In genomic region chr10:100327007-100327700, GRCh38 we compare ENCODE assay signal across 8 cellular contexts. TPM values are rescaled to one million over a fixed set of nuclear protein-coding genes. Genes with fewer than 3 reads are reported as not detected.
DNase-seq lines count a peak whose midpoint lies in the region; ATAC-seq, FAIRE-seq and TF ChIP-seq lines count a peak whose summit lies in the region.

No MANE protein-coding gene starts in this region.

- H3K4me3 Mint-ChIP-seq in activated CD4-positive, alpha-beta T cell treated with anti-CD3 and anti-CD28 coated beads, Interleukin-2, amount 10 ng/mL, durations not matched to agents 24 days and 14 days: peak overlapping the region; percentile 55
- peak overlapping the region; percentile 7 for H3K4me3 Mint-ChIP-seq in activated T-helper 17 cell treated with anti-CD3 and anti-CD28 coated beads, Interleukin-2, amount 50 U/mL, for 72 hours

- H3K9me3 Mint-ChIP-seq in activated CD4-positive, alpha-beta T cell treated with anti-CD3 and anti-CD28 coated beads, Interleukin-2, amount 10 ng/mL, durations not matched to agents 24 days and 14 days: no peaks in the 10 kb centered on the region
- no peaks in the 10 kb centered on the region for H3K9me3 Mint-ChIP-seq in activated T-helper 17 cell treated with anti-CD3 and anti-CD28 coated beads, Interleukin-2, amount 50 U/mL, for 72 hours

- peaks cover 15% of the 10 kb centered on the region for H3K4me1 Mint-ChIP-seq in activated CD4-positive, alpha-beta T cell treated with anti-CD3 and anti-CD28 coated beads, Interleukin-2, amount 10 ng/mL, durations not matched to agents 24 days and 14 days
- H3K4me1 Mint-ChIP-seq in activated T-helper 17 cell treated with anti-CD3 and anti-CD28 coated beads, Interleukin-2, amount 50 U/mL, for 72 hours: no peaks in the 10 kb centered on the region

- intact Hi-C loops in activated CD4-positive, alpha-beta T cell treated with anti-CD3 and anti-CD28 coated beads, Interleukin-2, amount 10 ng/mL, durations not matched to agents 24 days and 14 days (cut with micrococcal nuclease): no loop called here

- in situ Hi-C loops in KBM-7 (cut with MboI; ENCODE audit: low pct_unique_long_range_greater_than_20kb, low sequenced_read_pairs): loop anchor here (25.0 kb wide), 1 partner anchor 185 kb away; the partner anchor contains the start of gene SEC31B

- no peaks in the 10 kb centered on the region for H3K36me3 Mint-ChIP-seq in activated CD4-positive, alpha-beta T cell treated with anti-CD3 and anti-CD28 coated beads, Interleukin-2, amount 10 ng/mL, durations not matched to agents 24 days and 14 days (ENCODE audit: low read depth)
- H3K36me3 Mint-ChIP-seq in activated T-helper 17 cell treated with anti-CD3 and anti-CD28 coated beads, Interleukin-2, amount 50 U/mL, for 72 hours (ENCODE audit: low read depth): no peaks in the 10 kb centered on the region

- peak; percentile 95 for ATAC-seq in GM21717 (IDR thresholded peaks at IDR 0.05; ENCODE audit: unreplicated experiment)
- peak; percentile 92 for ATAC-seq in activated T-helper 17 cell treated with anti-CD3 and anti-CD28 coated beads, Interleukin-2, amount 50 U/mL, for 72 hours (replicated peaks)
- peak; percentile 93 for ATAC-seq in stimulated activated naive CD8-positive, alpha-beta T cell treated with anti-CD3 and anti-CD28 coated beads, Interleukin-15, Interleukin-2, amounts not matched to agents 100 U/mL and 50 U/mL, for 24 hours

- peak overlapping the region; percentile 84 for H3K27ac Mint-ChIP-seq in activated CD4-positive, alpha-beta T cell treated with anti-CD3 and anti-CD28 coated beads, Interleukin-2, amount 10 ng/mL, durations not matched to agents 24 days and 14 days
- H3K27ac Mint-ChIP-seq in activated T-helper 17 cell treated with anti-CD3 and anti-CD28 coated beads, Interleukin-2, amount 50 U/mL, for 72 hours: peak overlapping the region; percentile 46

- DNase-seq in activated CD4-positive, alpha-beta T cell treated with anti-CD3 and anti-CD28 coated beads, Interleukin-2, amount 10 ng/mL, durations not matched to agents 24 days and 14 days: peak; percentile 86
- DNase-seq in activated CD4-positive, alpha-beta T cell treated with anti-CD3 and anti-CD28 coated beads, Interleukin-2, amount 50 U/mL, for 4 hours: no peak
- DNase-seq in KBM-7 (peak; percentile 77), HT-29 (ENCODE audit: low spot score) (no peak), H54 (ENCODE audit: insufficient read length, low spot score) (no peak)
- peak; percentile 28 for DNase-seq in stimulated activated naive CD8-positive, alpha-beta T cell treated with anti-CD3 and anti-CD28 coated beads, Interleukin-15, Interleukin-2, amounts not matched to agents 100 U/mL and 50 U/mL, for 24 hours

- H3K27me3 Mint-ChIP-seq in activated CD4-positive, alpha-beta T cell treated with anti-CD3 and anti-CD28 coated beads, Interleukin-2, amount 10 ng/mL, durations not matched to agents 24 days and 14 days: peaks cover 15% of the 10 kb centered on the region
- H3K27me3 Mint-ChIP-seq in activated T-helper 17 cell treated with anti-CD3 and anti-CD28 coated beads, Interleukin-2, amount 50 U/mL, for 72 hours: peaks cover 7% of the 10 kb centered on the region

- no peak for FAIRE-seq in H54 (lab: Jason Lieb, UNC)

- no peak for TF ChIP-seq POLR2A in H54 (IDR thresholded peaks at IDR 0.05; ENCODE audit: low read depth, low read length)

RNA-seq across cellular contexts. Expression of gene PKD2L1, which starts 2.9 kb away (rescaled TPM):
- total RNA-seq in activated CD4-positive, alpha-beta T cell treated with anti-CD3 and anti-CD28 coated beads, Interleukin-2, amount 10 ng/mL, durations not matched to agents 24 days and 14 days: 0.17 TPM in 1 of 2 replicates, not detected in the other
- under 1 TPM; 0.30 to 0.66 TPM for total RNA-seq in activated T-helper 17 cell treated with anti-CD3 and anti-CD28 coated beads, Interleukin-2, amount 50 U/mL, for 72 hours
- total RNA-seq in HT-29 (2014; rRNA removed; shearing (Covaris generic)): 0.21 TPM in 1 of 2 replicates, not detected in the other

RNA-seq across cellular contexts. Expression of gene SCD, which starts 19.9 kb away (rescaled TPM):
- total RNA-seq in activated CD4-positive, alpha-beta T cell treated with anti-CD3 and anti-CD28 coated beads, Interleukin-2, amount 10 ng/mL, durations not matched to agents 24 days and 14 days: 252 and 256 TPM in 2 replicates
- total RNA-seq in activated T-helper 17 cell treated with anti-CD3 and anti-CD28 coated beads, Interleukin-2, amount 50 U/mL, for 72 hours: 100 to 1,000 TPM in 1 of 2 donors, 10 to 100 TPM in 1; 99.1 to 160 TPM
- 253 and 267 TPM in 2 replicates for total RNA-seq in HT-29 (2014; rRNA removed; shearing (Covaris generic))

RNA-seq across cellular contexts. Expression of gene BLOC1S2, which starts 40.7 kb away (rescaled TPM):
- total RNA-seq in activated CD4-positive, alpha-beta T cell treated with anti-CD3 and anti-CD28 coated beads, Interleukin-2, amount 10 ng/mL, durations not matched to agents 24 days and 14 days: 62.0 and 62.5 TPM in 2 replicates
- 10 to 100 TPM; 54.1 to 59.3 TPM for total RNA-seq in activated T-helper 17 cell treated with anti-CD3 and anti-CD28 coated beads, Interleukin-2, amount 50 U/mL, for 72 hours
- total RNA-seq in HT-29 (2014; rRNA removed; shearing (Covaris generic)): 24.5 and 37.6 TPM in 2 replicates

RNA-seq across cellular contexts. Expression of gene CWF19L1, which starts 59.7 kb away (rescaled TPM):
- total RNA-seq in activated CD4-positive, alpha-beta T cell treated with anti-CD3 and anti-CD28 coated beads, Interleukin-2, amount 10 ng/mL, durations not matched to agents 24 days and 14 days: 45.2 and 47.2 TPM in 2 replicates
- total RNA-seq in activated T-helper 17 cell treated with anti-CD3 and anti-CD28 coated beads, Interleukin-2, amount 50 U/mL, for 72 hours: 10 to 100 TPM; 34.0 to 46.9 TPM
- 18.1 and 19.5 TPM in 2 replicates for total RNA-seq in HT-29 (2014; rRNA removed; shearing (Covaris generic))

Comparison
In these comparisons a context has a peak if more than half of its experiments do, and no peak if none do; other contexts are left out.
1. DNase-seq: peak in activated CD4-positive, alpha-beta T cell treated with anti-CD3 and anti-CD28 coated beads, Interleukin-2, amount 10 ng/mL, durations not matched to agents 24 days and 14 days (single experiment), KBM-7 (single experiment) and stimulated activated naive CD8-positive, alpha-beta T cell treated with anti-CD3 and anti-CD28 coated beads, Interleukin-15, Interleukin-2, amounts not matched to agents 100 U/mL and 50 U/mL, for 24 hours (single experiment); none in activated CD4-positive, alpha-beta T cell treated with anti-CD3 and anti-CD28 coated beads, Interleukin-2, amount 50 U/mL, for 4 hours (0 of 2), HT-29 (single experiment) and H54 (single experiment).
2. Peak in every context shown above with its lines, with median percentiles within 50 percentile points of each other: ATAC-seq.